In the genomic region with DNA sequence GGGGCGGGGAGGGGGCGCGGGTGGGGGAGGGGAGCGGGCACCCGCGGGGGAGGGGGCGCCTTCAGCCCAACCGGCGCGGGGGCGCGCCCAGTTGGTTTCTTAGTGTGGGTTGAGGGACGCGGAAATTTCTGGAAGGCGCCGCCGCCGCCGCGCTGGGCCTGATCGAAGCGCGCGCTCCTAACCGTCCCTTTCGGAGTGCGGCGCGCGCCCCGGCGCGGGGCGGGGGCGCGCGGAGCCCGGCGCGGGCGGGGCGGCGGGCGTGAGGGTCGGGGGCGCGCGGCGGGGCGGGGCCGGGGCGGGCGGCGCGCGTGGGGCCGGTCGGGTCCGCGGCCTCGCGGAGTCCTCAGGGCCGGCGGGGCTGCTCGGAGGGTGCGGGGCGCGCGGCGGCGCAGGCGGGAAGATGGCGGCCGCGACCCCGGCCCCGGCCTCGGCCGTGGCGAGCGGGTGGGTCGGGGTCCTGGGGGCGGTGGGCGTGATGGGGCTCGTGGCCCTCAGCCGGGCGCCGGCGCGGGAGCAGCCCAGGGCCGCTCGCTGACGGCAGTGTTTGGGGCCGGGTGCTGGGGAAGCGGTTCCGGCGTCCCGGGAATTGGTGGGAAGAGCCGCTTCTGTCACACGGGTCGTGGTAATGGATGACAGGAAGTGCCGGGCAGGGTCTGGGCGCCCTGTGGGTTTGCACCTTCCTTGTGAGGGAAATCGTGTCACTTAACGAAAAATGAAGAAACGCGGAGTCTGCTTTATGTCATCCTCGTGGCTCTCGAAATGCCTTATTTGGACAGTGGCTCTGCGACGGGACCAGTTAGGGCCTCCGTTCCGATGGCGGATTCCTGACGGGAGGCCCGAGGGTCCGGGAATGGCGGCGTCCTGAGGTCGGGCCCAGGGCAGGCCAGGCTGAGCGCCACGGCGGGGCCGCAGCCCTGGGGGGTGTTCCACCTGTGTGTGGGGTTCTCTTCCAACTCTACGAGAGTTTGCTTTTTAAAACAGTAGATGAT, we compare ENCODE assay signal across 8 cellular contexts. TPM values are rescaled to one million over a fixed set of nuclear protein-coding genes. Genes with fewer than 3 reads are reported as not detected.
DNase-seq lines count a peak whose midpoint lies in the region; ATAC-seq, FAIRE-seq and TF ChIP-seq lines count a peak whose summit lies in the region.

No MANE protein-coding gene starts in this region.

- TF ChIP-seq CTCF in activated B cell treated with CpG ODN at 0.5 μM for 24 hours (IDR thresholded peaks at IDR 0.05) (no peak), kidney (IDR thresholded peaks at IDR 0.05; ENCODE audit: borderline replicate concordance, extremely low read depth, insufficient read depth) (no peak)

- intact Hi-C loops in activated B cell treated with CpG ODN at 0.5 μM for 24 hours (cut with micrococcal nuclease) (loop anchor here (1.0 to 10.0 kb wide), 8 partner anchors 50 to 1108 kb away; partner anchors contain the start of genes ERVH48-1, HSF2BP, NDUFV3 and PDXK), kidney (cut with DNase I) (no loop called here)

- no peaks in the 10 kb centered on the region for H3K9me3 ChIP-seq in kidney (ENCODE audit: control insufficient read depth in 1 of 2, low read length in 2 of 2)

- peaks cover 29% of the 10 kb centered on the region for H3K4me1 Mint-ChIP-seq in activated B cell treated with CpG ODN at 0.5 μM for 24 hours

- peak overlapping the region; percentile 89 for H3K4me3 Mint-ChIP-seq in activated B cell treated with CpG ODN at 0.5 μM for 24 hours

- H3K27ac Mint-ChIP-seq in activated B cell treated with CpG ODN at 0.5 μM for 24 hours: peak overlapping the region; percentile 86

- POLR2A ChIA-PET in activated B cell treated with CpG ODN at 0.5 μM for 24 hours (lab: Charles Lee): interaction anchor here (1.0 kb wide), 1 partner anchor 736 kb away, joined by 3 read pairs; no protein-coding TSS in a partner anchor

- H3K36me3 ChIP-seq in kidney (ENCODE audit: control insufficient read depth in 1 of 2, insufficient read depth in 2 of 2, low read length in 2 of 2): no peaks in the 10 kb centered on the region

- peaks cover 10% of the 10 kb centered on the region for H3K36me3 Mint-ChIP-seq in activated B cell treated with CpG ODN at 0.5 μM for 24 hours (ENCODE audit: low read depth)

- H3K4me3 ChIP-seq in kidney (ENCODE audit: low read length in 2 of 2): peak overlapping the region; percentile 87 to 90

- no peak for FAIRE-seq in kidney (lab: Jason Lieb, UNC)

- H3K4me1 ChIP-seq in kidney (ENCODE audit: control insufficient read depth in 1 of 2, insufficient read depth in 1 of 2, low read depth in 1 of 2, low read length in 2 of 2): peaks cover 4 to 12% of the 10 kb centered on the region in 2 donors

- peak; percentile 52 for DNase-seq in activated T-cell treated with anti-CD3 and anti-CD28 coated beads for 1 hour (ENCODE audit: low read depth)
- DNase-seq in activated T-cell treated with anti-CD3 and anti-CD28 coated beads, Interleukin-2, amount 50 U/mL, for 1 hour: no peak
- DNase-seq in NCI-H2107 (lab: John Stamatoyannopoulos, UW): peak; percentile 80
- peak; percentile 61 for DNase-seq in activated B cell treated with CpG ODN at 0.5 μM for 24 hours
- DNase-seq in central memory CD4-positive, alpha-beta T cell: peak; percentile 36
- peak; percentile 85 for DNase-seq in kidney
- peak; percentile 32 to 52 for DNase-seq in stimulated activated CD4-positive, alpha-beta T cell treated with anti-CD3 and anti-CD28 coated beads, Interleukin-1b, Interleukin-23, amount 100 ng/mL, for 1 hour (ENCODE audit: low read depth in 2 of 2)

- H3K9ac ChIP-seq in kidney (ENCODE audit: low read length in 2 of 2): peak overlapping the region; percentile 94 to 98

- H3K9me3 Mint-ChIP-seq in activated B cell treated with CpG ODN at 0.5 μM for 24 hours: no peaks in the 10 kb centered on the region

- H3K27me3 Mint-ChIP-seq in activated B cell treated with CpG ODN at 0.5 μM for 24 hours: no peaks in the 10 kb centered on the region

- ATAC-seq in HG02943 (IDR thresholded peaks at IDR 0.05; ENCODE audit: low read depth, unreplicated experiment): peak; percentile 21
- peak; percentile 5 for ATAC-seq in activated B cell treated with CpG ODN at 0.5 μM for 24 hours (ENCODE audit: low read depth)

- CTCF ChIA-PET in activated B cell treated with CpG ODN at 0.5 μM for 24 hours (lab: Charles Lee): no interaction called here

- H3K27ac ChIP-seq in kidney (ENCODE audit: low read depth in 2 of 2, low read length in 2 of 2): peak overlapping the region; percentile 89 to 97

RNA-seq across cellular contexts. Expression of gene PKNOX1, which starts 0.8 kb away (rescaled TPM):
- total RNA-seq in activated B cell treated with CpG ODN at 0.5 μM for 24 hours: 13.3 and 15.6 TPM in 2 replicates
- total RNA-seq in kidney: 25.2 TPM
- 7.9 TPM for polyA plus RNA-seq in kidney (ENCODE audit: insufficient read depth, low read depth, low replicate concordance)

RNA-seq across cellular contexts. Expression of gene ERVH48-1, which starts 49.7 kb away (rescaled TPM):
- not detected in 2 replicates for total RNA-seq in activated B cell treated with CpG ODN at 0.5 μM for 24 hours
- total RNA-seq in kidney: not detected
- not detected for polyA plus RNA-seq in kidney (ENCODE audit: insufficient read depth, low read depth, low replicate concordance)
